15 cellular contexts compared by ENCODE assay signal in genomic region chr12:22480016-22480415, GRCh38.
DNase-seq lines count a peak whose midpoint lies in the region; TF ChIP-seq lines count a peak whose summit lies in the region.
"Had no signal": no experiment of that assay in that cellular context is flagged by ENCODE, and none has a peak within 500 bp of the region (broad histone marks: within the 10 kb centered on the region; RNA-seq: fewer than 3 reads in every experiment).

No MANE protein-coding gene starts in this region.

- H3K4me3 Mint-ChIP-seq in MCF 10A (ENCODE audit: unreplicated experiment): no peak overlapping the region
- H3K4me3 Mint-ChIP-seq in activated T-helper 1 cell treated with anti-CD3 and anti-CD28 coated beads, Interleukin-12 subunit alpha, Interleukin-12 subunit beta, Interleukin-2, Interleukin-4 antibody, amounts not matched to agents 30 ng/mL and 10 ng/mL and 1 ng/mL, durations not matched to agents 14 hours and 24 hours and 36 hours: no peak overlapping the region
- H3K4me3 Mint-ChIP-seq: HFFc6 had no signal

- DNase-seq in MCF 10A (ENCODE audit: unreplicated experiment): no peak
- no peak for DNase-seq in mammary epithelial cell
- DNase-seq in OCI-LY7 (ENCODE audit: low spot score): no peak
- DNase-seq in mesenchymal stem cell: no peak
- no peak for DNase-seq in activated T-helper 1 cell treated with anti-CD3 and anti-CD28 coated beads, Interleukin-12 subunit alpha, Interleukin-12 subunit beta, Interleukin-2, Interleukin-4 antibody, amounts not matched to agents 30 ng/mL and 10 ng/mL and 1 ng/mL, durations not matched to agents 14 hours and 24 hours and 36 hours (ENCODE audit: low spot score)
- no peak for DNase-seq in NCI-H187 treated with DMSO at 0.1 percent for 48 hours (lab: John Stamatoyannopoulos, UW)
- no peak for DNase-seq in kidney tubule cell (ENCODE audit: low spot score)
- DNase-seq: COR-L47, GF-D8, HFFc6, NCI-H2029, NCI-H748 treated with DMSO at 0.1 percent for 48 hours, RPMI8226, SIG-M5 had no signal

- BruUV-seq in MCF 10A (replicated peaks; lab: Mats Ljungman, UMichigan): no TSS peak
- BruUV-seq in mammary epithelial cell (replicated peaks; lab: Mats Ljungman, UMichigan): no TSS peak
- BruUV-seq in OCI-LY7 (replicated peaks; lab: Mats Ljungman, UMichigan): TSS peak; percentile 23

- H3K27ac ChIP-seq in mammary epithelial cell (ENCODE audit: insufficient read depth, low read depth, low read length) (no peak overlapping the region), OCI-LY7 (ENCODE audit: low read depth, low read length, poor library complexity, severe bottlenecking) (no peak overlapping the region), mesenchymal stem cell (ENCODE audit: low read length, poor library complexity, severe bottlenecking) (peak overlapping the region; percentile 7)
- H3K27ac ChIP-seq: C4-2B had no signal

- no peak overlapping the region for H2BK12ac ChIP-seq in mesenchymal stem cell (ENCODE audit: low read length in 2 of 2)

- peak overlapping the region; percentile 36 for H3K27ac Mint-ChIP-seq in MCF 10A (ENCODE audit: low read depth, unreplicated experiment)
- H3K27ac Mint-ChIP-seq in activated T-helper 1 cell treated with anti-CD3 and anti-CD28 coated beads, Interleukin-12 subunit alpha, Interleukin-12 subunit beta, Interleukin-2, Interleukin-4 antibody, amounts not matched to agents 30 ng/mL and 10 ng/mL and 1 ng/mL, durations not matched to agents 14 hours and 24 hours and 36 hours: no peak overlapping the region
- H3K27ac Mint-ChIP-seq: HFFc6 had no signal

- H4K20me1 ChIP-seq in mammary epithelial cell (ENCODE audit: insufficient read depth, low read length): no peaks in the 10 kb centered on the region
- no peaks in the 10 kb centered on the region for H4K20me1 ChIP-seq in OCI-LY7 (ENCODE audit: insufficient read depth, low read length)

- no peak overlapping the region for H4K8ac ChIP-seq in mesenchymal stem cell (ENCODE audit: low read length)

- no peak for TF ChIP-seq CTCF in MCF 10A (IDR thresholded peaks at IDR 0.05; ENCODE audit: unreplicated experiment)
- TF ChIP-seq CTCF in mammary epithelial cell (conservative IDR thresholded peaks at IDR 0.05 in 1 of 2, IDR thresholded peaks at IDR 0.05 in 1 of 2; ENCODE audit: extremely low read depth in 1 of 2, insufficient read depth in 1 of 2, low read depth in 1 of 2, low read length in 2 of 2): no peak
- no peak for TF ChIP-seq CTCF in OCI-LY7 (conservative IDR thresholded peaks at IDR 0.05; ENCODE audit: low read length)

- no peak overlapping the region for H4K91ac ChIP-seq in mesenchymal stem cell (ENCODE audit: low read length)

- POLR2A ChIA-PET in MCF 10A (lab: Yijun Ruan, JAX): interaction anchor here (0.7 kb wide), 1 partner anchor 11 kb away, joined by 3 read pairs; no protein-coding TSS in a partner anchor
- POLR2A ChIA-PET in OCI-LY7 (lab: Charles Lee): interaction anchor here (0.6 to 1.1 kb wide), 3 partner anchors 11 to 24 kb away, joined by 5 to 8 read pairs (median 5); no protein-coding TSS in a partner anchor

- no peak overlapping the region for H3K23ac ChIP-seq in mesenchymal stem cell (ENCODE audit: low read length in 2 of 2)

- peaks cover 31% of the 10 kb centered on the region for H3K36me3 Mint-ChIP-seq in MCF 10A (ENCODE audit: insufficient read depth, unreplicated experiment)
- H3K36me3 Mint-ChIP-seq in activated T-helper 1 cell treated with anti-CD3 and anti-CD28 coated beads, Interleukin-12 subunit alpha, Interleukin-12 subunit beta, Interleukin-2, Interleukin-4 antibody, amounts not matched to agents 30 ng/mL and 10 ng/mL and 1 ng/mL, durations not matched to agents 14 hours and 24 hours and 36 hours (ENCODE audit: low read depth): peaks cover 21% of the 10 kb centered on the region

- H3K79me1 ChIP-seq in mesenchymal stem cell (replicated peaks; ENCODE audit: low read length, poor library complexity, severe bottlenecking): peaks cover 4% of the 10 kb centered on the region

- no peaks in the 10 kb centered on the region for H3K9me3 Mint-ChIP-seq in MCF 10A (ENCODE audit: unreplicated experiment)
- no peaks in the 10 kb centered on the region for H3K9me3 Mint-ChIP-seq in activated T-helper 1 cell treated with anti-CD3 and anti-CD28 coated beads, Interleukin-12 subunit alpha, Interleukin-12 subunit beta, Interleukin-2, Interleukin-4 antibody, amounts not matched to agents 30 ng/mL and 10 ng/mL and 1 ng/mL, durations not matched to agents 14 hours and 24 hours and 36 hours
- H3K9me3 Mint-ChIP-seq: HFFc6 had no signal

- intact Hi-C loops in MCF 10A (cut with micrococcal nuclease) (no loop called here), mammary epithelial cell (cut with micrococcal nuclease) (no loop called here), OCI-LY7 (cut with micrococcal nuclease; ENCODE audit: unreplicated experiment) (no loop called here)
- intact Hi-C loops in activated T-helper 1 cell treated with anti-CD3 and anti-CD28 coated beads, Interleukin-12 subunit alpha, Interleukin-12 subunit beta, Interleukin-2, Interleukin-4 antibody, amounts not matched to agents 30 ng/mL and 10 ng/mL and 1 ng/mL, durations not matched to agents 14 hours and 24 hours and 36 hours (cut with micrococcal nuclease): no loop called here

- peaks cover 12% of the 10 kb centered on the region for H3K4me1 Mint-ChIP-seq in MCF 10A (ENCODE audit: insufficient read depth, unreplicated experiment)
- H3K4me1 Mint-ChIP-seq in activated T-helper 1 cell treated with anti-CD3 and anti-CD28 coated beads, Interleukin-12 subunit alpha, Interleukin-12 subunit beta, Interleukin-2, Interleukin-4 antibody, amounts not matched to agents 30 ng/mL and 10 ng/mL and 1 ng/mL, durations not matched to agents 14 hours and 24 hours and 36 hours (ENCODE audit: low read depth): peaks cover 13% of the 10 kb centered on the region

- H3K36me3 ChIP-seq in mammary epithelial cell (ENCODE audit: insufficient read depth, low read length) (peaks cover 5% of the 10 kb centered on the region), OCI-LY7 (ENCODE audit: insufficient read depth, low read length) (peaks cover 59% of the 10 kb centered on the region), mesenchymal stem cell (ENCODE audit: control insufficient read depth in 1 of 2, insufficient read depth in 2 of 2, low read depth in 1 of 2, low read length in 2 of 2) (peaks cover 0 to 44% of the 10 kb centered on the region in 2 experiments)

- no peak overlapping the region for H3K18ac ChIP-seq in mesenchymal stem cell (ENCODE audit: low read depth in 1 of 2, low read length in 2 of 2)

- 100% methylated on average over 3 of the region's 3 CpGs for whole genome bisulfite sequencing in mammary epithelial cell (ENCODE audit: low coverage, missing lambda C conversion rate)
- WGBS in mesenchymal stem cell: 98% methylated on average over 1 of the region's 3 CpGs

- no peaks in the 10 kb centered on the region for H3K9me3 ChIP-seq in mammary epithelial cell (replicated peaks; ENCODE audit: insufficient read depth, low read length)
- no peaks in the 10 kb centered on the region for H3K9me3 ChIP-seq in OCI-LY7 (ENCODE audit: low read length)
- H3K9me3 ChIP-seq in mesenchymal stem cell (ENCODE audit: control insufficient read depth, low read length): no peaks in the 10 kb centered on the region

- H3K4me3 ChIP-seq in mammary epithelial cell (replicated peaks in 1 of 3; ENCODE audit: insufficient read depth in 1 of 3, low read depth in 2 of 3, low read length in 3 of 3) (no peak overlapping the region), OCI-LY7 (ENCODE audit: low read depth, low read length, poor library complexity, severe bottlenecking) (no peak overlapping the region), mesenchymal stem cell (ENCODE audit: insufficient read depth in 1 of 2, low read depth in 1 of 2, low read length in 2 of 2) (no peak overlapping the region)

- no peak overlapping the region for H2BK15ac ChIP-seq in mesenchymal stem cell (ENCODE audit: low read depth, poor library complexity, severe bottlenecking)

- H3K14ac ChIP-seq in mesenchymal stem cell (ENCODE audit: low read length in 2 of 2): no peak overlapping the region

- peak overlapping the region; percentile 15 for H2AK5ac ChIP-seq in mesenchymal stem cell (ENCODE audit: low read length, severe bottlenecking)

- no peak overlapping the region for H3K9ac ChIP-seq in mammary epithelial cell (ENCODE audit: insufficient read depth, low read length)
- H3K9ac ChIP-seq in mesenchymal stem cell (ENCODE audit: low read length): no peak overlapping the region

- H2AFZ ChIP-seq in mammary epithelial cell (ENCODE audit: low read depth, low read length) (no peak overlapping the region), OCI-LY7 (ENCODE audit: low read length) (no peak overlapping the region), mesenchymal stem cell (ENCODE audit: low read depth, low read length) (no peak overlapping the region)

- H3K4ac ChIP-seq in mesenchymal stem cell (ENCODE audit: low read depth in 1 of 2, low read length in 2 of 2): no peak overlapping the region

- H3K4me2 ChIP-seq in mammary epithelial cell (ENCODE audit: insufficient read depth, low read depth, low read length) (no peak overlapping the region), OCI-LY7 (ENCODE audit: low read length) (no peak overlapping the region), mesenchymal stem cell (ENCODE audit: low read length, poor library complexity, severe bottlenecking) (no peak overlapping the region)

- H3K79me2 ChIP-seq in mammary epithelial cell (ENCODE audit: insufficient read depth, low read length) (no peaks in the 10 kb centered on the region), OCI-LY7 (ENCODE audit: insufficient read depth, low read depth, low read length) (no peaks in the 10 kb centered on the region)

- no peaks in the 10 kb centered on the region for H3K27me3 Mint-ChIP-seq in MCF 10A (ENCODE audit: insufficient read depth, unreplicated experiment)
- H3K27me3 Mint-ChIP-seq in activated T-helper 1 cell treated with anti-CD3 and anti-CD28 coated beads, Interleukin-12 subunit alpha, Interleukin-12 subunit beta, Interleukin-2, Interleukin-4 antibody, amounts not matched to agents 30 ng/mL and 10 ng/mL and 1 ng/mL, durations not matched to agents 14 hours and 24 hours and 36 hours (ENCODE audit: insufficient read depth): no peaks in the 10 kb centered on the region

- H3K4me1 ChIP-seq in mammary epithelial cell (ENCODE audit: insufficient read depth, low read length) (no peaks in the 10 kb centered on the region), OCI-LY7 (ENCODE audit: insufficient read depth, low read length, poor library complexity, severe bottlenecking) (peaks cover 3% of the 10 kb centered on the region), mesenchymal stem cell (ENCODE audit: control insufficient read depth, insufficient read depth, low read depth, low read length) (peaks cover 1% of the 10 kb centered on the region)

- H2BK120ac ChIP-seq in mesenchymal stem cell (ENCODE audit: low read depth, low read length): no peak overlapping the region

- no peaks in the 10 kb centered on the region for H3K9me2 ChIP-seq in OCI-LY7 (ENCODE audit: insufficient read depth, low read length)

- CTCF ChIA-PET in MCF 10A (lab: Yijun Ruan, JAX): interaction anchor here (0.7 to 1.2 kb wide), 4 partner anchors 19 to 396 kb away, joined by 3 to 4 read pairs (median 3); no protein-coding TSS in a partner anchor
- CTCF ChIA-PET in mammary epithelial cell (lab: Charles Lee; ENCODE audit: low non-redundant PET): no interaction called here
- CTCF ChIA-PET in OCI-LY7 (lab: Charles Lee; ENCODE audit: unreplicated experiment): no interaction called here

- H3K27me3 ChIP-seq in mammary epithelial cell (ENCODE audit: insufficient read depth, low read length) (no peaks in the 10 kb centered on the region), mesenchymal stem cell (ENCODE audit: control insufficient read depth in 1 of 2, insufficient read depth in 1 of 2, low read length in 2 of 2) (no peaks in the 10 kb centered on the region)

- dilution Hi-C loops in mammary epithelial cell (cut with HindIII; ENCODE audit: low sequenced_read_pairs): no loop called here

- in situ Hi-C loops in mammary epithelial cell (cut with MboI; ENCODE audit: low sequenced_read_pairs in 2 of 2): no loop called here

- H2BK5ac ChIP-seq in mesenchymal stem cell (ENCODE audit: low read depth, low read length, poor library complexity, severe bottlenecking): no peak overlapping the region
